In genomic region chr16:76193851-76194620, GRCh38 we compare ENCODE assay signal across 14 cellular contexts.
DNase-seq lines count a peak whose midpoint lies in the region; ATAC-seq and TF ChIP-seq lines count a peak whose summit lies in the region.
"Had no signal": no experiment of that assay in that cellular context is flagged by ENCODE, and none has a peak within 500 bp of the region (broad histone marks: within the 10 kb centered on the region; RNA-seq: fewer than 3 reads in every experiment).

No MANE protein-coding gene starts in this region.

- no peak overlapping the region for H3K4me2 ChIP-seq in skeletal muscle satellite cell (ENCODE audit: low read length)

- no peaks in the 10 kb centered on the region for H3K9me3 ChIP-seq in skeletal muscle satellite cell (replicated peaks; ENCODE audit: low read length)
- H3K9me3 ChIP-seq: BE2C had no signal

- H3K27me3 Mint-ChIP-seq in activated CD4-positive, alpha-beta T cell treated with anti-CD3 and anti-CD28 coated beads for 36 hours, result no peaks in the 10 kb centered on the region

- no peaks in the 10 kb centered on the region for H3K36me3 ChIP-seq in skeletal muscle satellite cell (ENCODE audit: insufficient read depth, low read length)
- H3K36me3 ChIP-seq: BE2C, tibial nerve had no signal

- no peak overlapping the region for H3K27ac Mint-ChIP-seq in activated CD4-positive, alpha-beta T cell treated with anti-CD3 and anti-CD28 coated beads for 36 hours

- DNase-seq in NCI-H146 treated with DMSO at 0.1 percent for 48 hours (lab: John Stamatoyannopoulos, UW; ENCODE audit: unreplicated experiment) (peak; percentile 65), amniotic epithelial cell (ENCODE audit: low read depth) (peak; percentile 50), left kidney (ENCODE audit: low read depth, low spot score) (peak; percentile 42), kidney glomerular epithelial cell (lab: John Stamatoyannopoulos, UW) (no peak), erythroblast (lab: John Stamatoyannopoulos, UW) (no peak)
- DNase-seq in activated CD4-positive, alpha-beta T cell treated with anti-CD3 and anti-CD28 coated beads for 36 hours, result no peak
- DNase-seq: activated naive CD4-positive, alpha-beta T cell treated with anti-CD3 and anti-CD28 coated beads, Interleukin-2, amount 50 U/mL, for 16 hours; BE2C; DMS79 treated with DMSO at 0.1 percent for 48 hours; NCI-H2171; SW 1271 had no signal

- POLR2A ChIA-PET in activated CD4-positive, alpha-beta T cell treated with anti-CD3 and anti-CD28 coated beads for 36 hours (lab: Charles Lee), result no interaction called here

- TF ChIP-seq POLR2A in erythroblast (IDR thresholded peaks at IDR 0.05; ENCODE audit: low read length), result no peak

- intact Hi-C loops in activated CD4-positive, alpha-beta T cell treated with anti-CD3 and anti-CD28 coated beads for 36 hours (cut with DNase I, micrococcal nuclease), result no loop called here

- H3K36me3 Mint-ChIP-seq in activated CD4-positive, alpha-beta T cell treated with anti-CD3 and anti-CD28 coated beads for 36 hours (ENCODE audit: low read depth), result no peaks in the 10 kb centered on the region

- no peak overlapping the region for H3K4me3 Mint-ChIP-seq in activated CD4-positive, alpha-beta T cell treated with anti-CD3 and anti-CD28 coated beads for 36 hours

- no peaks in the 10 kb centered on the region for H3K4me1 Mint-ChIP-seq in activated CD4-positive, alpha-beta T cell treated with anti-CD3 and anti-CD28 coated beads for 36 hours

- CTCF ChIA-PET in activated CD4-positive, alpha-beta T cell treated with anti-CD3 and anti-CD28 coated beads for 36 hours (lab: Charles Lee), result interaction anchor here (0.6 kb wide), 1 partner anchor 257 kb away, joined by 4 read pairs; no protein-coding TSS in a partner anchor

- no peak for ATAC-seq in activated CD4-positive, alpha-beta T cell treated with anti-CD3 and anti-CD28 coated beads for 36 hours

- H3K27me3 ChIP-seq in skeletal muscle satellite cell (ENCODE audit: control insufficient read depth, insufficient read depth, low read length), result no peaks in the 10 kb centered on the region
- H3K27me3 ChIP-seq: BE2C, tibial nerve had no signal

- H3K4me3 ChIP-seq in skeletal muscle satellite cell (ENCODE audit: low read length), result peak overlapping the region; percentile 1
- H3K4me3 ChIP-seq: lung, tibial nerve had no signal

- H3K4me1 ChIP-seq in skeletal muscle satellite cell (ENCODE audit: control insufficient read depth, insufficient read depth, low read length), result no peaks in the 10 kb centered on the region
- H3K4me1 ChIP-seq: BE2C had no signal

- peaks cover 2% of the 10 kb centered on the region for H3K9me3 Mint-ChIP-seq in activated CD4-positive, alpha-beta T cell treated with anti-CD3 and anti-CD28 coated beads for 36 hours (ENCODE audit: low read depth)

- no peak overlapping the region for H3K9ac ChIP-seq in skeletal muscle satellite cell (ENCODE audit: low read depth, low read length)

Comparison
In these comparisons a context has a peak if more than half of its experiments do, and no peak if none do; other contexts are left out.
1. DNase-seq: peak in NCI-H146 treated with DMSO at 0.1 percent for 48 hours (single experiment), amniotic epithelial cell (single experiment) and left kidney (single experiment); none in kidney glomerular epithelial cell (single experiment), activated CD4-positive, alpha-beta T cell treated with anti-CD3 and anti-CD28 coated beads for 36 hours (single experiment) and erythroblast (0 of 2).